Comparison of ENCODE assay signal across 21 cellular contexts in the genomic region with DNA sequence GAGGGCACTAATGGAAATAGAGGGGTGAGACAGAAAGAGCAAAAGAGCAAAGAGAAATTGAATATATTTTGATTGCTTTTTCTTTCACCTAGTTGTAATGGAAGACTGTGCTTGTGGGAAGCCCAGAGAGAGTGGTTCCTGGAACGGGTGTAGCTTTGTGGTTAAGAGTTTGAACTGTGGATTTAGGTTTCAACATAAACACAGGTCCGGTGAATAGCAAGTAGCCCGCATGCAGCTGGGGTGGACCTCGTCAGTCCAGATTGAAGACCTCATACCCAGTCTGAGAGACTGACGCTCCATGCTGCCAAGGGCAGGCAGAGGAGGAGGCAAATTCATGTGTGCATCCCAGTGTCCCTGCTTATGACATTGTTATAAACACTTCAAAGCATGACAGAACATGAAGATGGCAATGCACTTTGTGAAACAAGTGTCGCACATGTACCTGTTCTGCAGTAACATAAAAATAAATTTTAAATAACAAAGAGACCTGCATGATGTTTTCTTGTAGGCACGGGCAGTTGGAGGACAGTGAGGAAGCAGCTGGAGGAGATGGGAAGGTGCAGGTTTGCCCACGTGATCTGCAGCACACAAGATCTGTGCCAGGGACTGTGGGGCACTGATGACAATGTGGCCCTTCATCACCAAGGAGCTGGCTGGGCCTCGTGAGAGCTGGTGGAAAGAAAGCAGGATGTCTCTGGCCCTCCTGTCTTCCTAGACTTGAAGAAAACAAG.
"Had no signal": no experiment of that assay in that cellular context is flagged by ENCODE, and none has a peak within 500 bp of the region (broad histone marks: within the 10 kb centered on the region; RNA-seq: fewer than 3 reads in every experiment).

No MANE protein-coding gene starts in this region.

- H3K4me1 Mint-ChIP-seq: stimulated activated effector memory CD8-positive, alpha-beta T cell treated with anti-CD3 and anti-CD28 coated beads, Interleukin-12 subunit alpha, Interleukin-12 subunit beta, amount 100 ng/mL, for 72 hours had no signal

- H3K36me3 ChIP-seq: right lobe of liver, stomach, WERI-Rb-1 had no signal

- H3K9me3 Mint-ChIP-seq: activated T-helper 1 cell treated with anti-CD3 and anti-CD28 coated beads, Interleukin-12 subunit alpha, Interleukin-12 subunit beta, Interleukin-2, Interleukin-4 antibody, amounts not matched to agents 30 ng/mL and 10 ng/mL and 1 ng/mL, durations not matched to agents 14 hours and 24 hours and 36 hours; T-helper 1 cell treated with Interleukin-12 subunit alpha and Interleukin-12 subunit beta and Interleukin-4 antibody, amounts not matched to agents 30 μg/mL and 1 μg/mL, for 36 hours had no signal

- H3K27ac ChIP-seq: body of pancreas, foreskin keratinocyte, right lobe of liver, stomach, WERI-Rb-1 had no signal

- H3K36me3 Mint-ChIP-seq: activated naive CD4-positive, alpha-beta T cell treated with anti-CD3 and anti-CD28 coated beads, Interleukin-2, amount 50 U/mL, for 72 hours; stimulated activated effector memory CD8-positive, alpha-beta T cell treated with anti-CD3 and anti-CD28 coated beads, Interleukin-12 subunit alpha, Interleukin-12 subunit beta, amount 100 ng/mL, for 72 hours; type B pancreatic cell had no signal

- H3K4me3 Mint-ChIP-seq: activated T-helper 1 cell treated with anti-CD3 and anti-CD28 coated beads, Interleukin-12 subunit alpha, Interleukin-12 subunit beta, Interleukin-2, Interleukin-4 antibody, amounts not matched to agents 30 ng/mL and 10 ng/mL and 1 ng/mL, durations not matched to agents 14 hours and 24 hours and 36 hours; effector memory CD8-positive, alpha-beta T cell; neural crest cell; stimulated activated effector memory CD8-positive, alpha-beta T cell treated with anti-CD3 and anti-CD28 coated beads, Interleukin-12 subunit alpha, Interleukin-12 subunit beta, amount 100 ng/mL, for 72 hours; T-helper 1 cell treated with Interleukin-12 subunit alpha and Interleukin-12 subunit beta and Interleukin-4 antibody, amounts not matched to agents 30 μg/mL and 1 μg/mL, for 36 hours; type B pancreatic cell had no signal

- H3K27me3 ChIP-seq: body of pancreas, foreskin keratinocyte, right lobe of liver, stomach had no signal

- H3K9me3 ChIP-seq: body of pancreas, right lobe of liver, stomach had no signal

- ATAC-seq: activated naive CD4-positive, alpha-beta T cell treated with anti-CD3 and anti-CD28 coated beads, Interleukin-2, amount 50 U/mL, for 72 hours; body of pancreas; effector memory CD8-positive, alpha-beta T cell; left lobe of liver; right lobe of liver; stimulated activated effector memory CD8-positive, alpha-beta T cell treated with anti-CD3 and anti-CD28 coated beads, Interleukin-12 subunit alpha, Interleukin-12 subunit beta, amount 100 ng/mL, for 72 hours had no signal

- H3K4me1 ChIP-seq: body of pancreas, foreskin keratinocyte, right lobe of liver had no signal

- DNase-seq: activated CD4-positive, alpha-beta T cell treated with anti-CD3 and anti-CD28 coated beads, Interleukin-2, amount 50 U/mL, for 48 hours; activated gamma-delta T cell treated with Interleukin-2 at 50 U/mL for 16 hours; activated T-cell treated with anti-CD3 and anti-CD28 coated beads for 4 hours; amygdala; body of pancreas; effector memory CD8-positive, alpha-beta T cell; foreskin keratinocyte; glutamatergic neuron; hypothalamus; midbrain; right lobe of liver; stimulated activated CD4-positive, alpha-beta T cell treated with anti-CD3 and anti-CD28 coated beads, Interleukin-4, amount 100 ng/mL, for 24 hours; stomach; WERI-Rb-1 had no signal

- H3K27ac Mint-ChIP-seq: activated naive CD4-positive, alpha-beta T cell treated with anti-CD3 and anti-CD28 coated beads, Interleukin-2, amount 50 U/mL, for 72 hours; activated T-helper 1 cell treated with anti-CD3 and anti-CD28 coated beads, Interleukin-12 subunit alpha, Interleukin-12 subunit beta, Interleukin-2, Interleukin-4 antibody, amounts not matched to agents 30 ng/mL and 10 ng/mL and 1 ng/mL, durations not matched to agents 14 hours and 24 hours and 36 hours; effector memory CD8-positive, alpha-beta T cell; stimulated activated effector memory CD8-positive, alpha-beta T cell treated with anti-CD3 and anti-CD28 coated beads, Interleukin-12 subunit alpha, Interleukin-12 subunit beta, amount 100 ng/mL, for 72 hours; T-helper 1 cell treated with Interleukin-12 subunit alpha and Interleukin-12 subunit beta and Interleukin-4 antibody, amounts not matched to agents 30 μg/mL and 1 μg/mL, for 36 hours; type B pancreatic cell had no signal

- H3K4me3 ChIP-seq: body of pancreas, right lobe of liver, stomach had no signal
